In genomic region chr17:47895856-47896671, GRCh38 we compare ENCODE assay signal across 1 cellular context.
TF ChIP-seq lines count a peak whose summit lies in the region.

Gene SP2 (plus strand): TSS chr17:47896236. CDS start chr17:47896287, 51 bp downstream.

TF ChIP-seq in HEK293, 187 proteins besides CTCF, POLR2A, EP300 and RAD21 (continued from another document):
- no peak for TF ChIP-seq ZNF362 (tag by site-specific recombination; IDR thresholded peaks at IDR 0.05)
- 0 out of 2 replicates have a peak, but pooled peaks have one; percentile 21 for TF ChIP-seq IKZF3 (tag by site-specific recombination; IDR thresholded peaks at IDR 0.05)
- TF ChIP-seq PBX3 (CRISPR knock-in tag; IDR thresholded peaks at IDR 0.05): peak; percentile 100
- TF ChIP-seq INSM2 (tag by site-specific recombination; IDR thresholded peaks at IDR 0.05): no peak; the same call in 1 of the 2 replicates
- TF ChIP-seq SP3 (tag by site-specific recombination; IDR thresholded peaks at IDR 0.05): peak; percentile 100
- peak; percentile 80; the same call in 1 of the 2 replicates for TF ChIP-seq ZBTB10 (tag by site-specific recombination; IDR thresholded peaks at IDR 0.05)
- peak; percentile 99; the same call in 1 of the 2 replicates for TF ChIP-seq HIC1 (tag by site-specific recombination; IDR thresholded peaks at IDR 0.05)
- TF ChIP-seq ZNF561 (tag by site-specific recombination; IDR thresholded peaks at IDR 0.05; ENCODE audit: borderline replicate concordance): no peak
- TF ChIP-seq ZNF645 (tag by site-specific recombination; IDR thresholded peaks at IDR 0.05): no peak
- peak; percentile 100 for TF ChIP-seq SCRT2 (tag by site-specific recombination; IDR thresholded peaks at IDR 0.05)
- TF ChIP-seq GLIS1 (tag by site-specific recombination; IDR thresholded peaks at IDR 0.05): peak; percentile 80
- peak; percentile 52 for TF ChIP-seq ZNF600 (tag by site-specific recombination; IDR thresholded peaks at IDR 0.05)
- peak; percentile 4; the same call in 1 of the 2 replicates for TF ChIP-seq KLF1 (tag by site-specific recombination; IDR thresholded peaks at IDR 0.05)
